In genomic region chr2:66433695-66433944, GRCh38 we compare ENCODE assay signal across 9 cellular contexts. TPM values are rescaled to one million over a fixed set of nuclear protein-coding genes. Genes with fewer than 3 reads are reported as not detected.
DNase-seq lines count a peak whose midpoint lies in the region; ATAC-seq, FAIRE-seq and TF ChIP-seq lines count a peak whose summit lies in the region.
"Had no signal": no experiment of that assay in that cellular context is flagged by ENCODE, and none has a peak within 500 bp of the region (broad histone marks: within the 10 kb centered on the region; RNA-seq: fewer than 3 reads in every experiment).

No MANE protein-coding gene starts in this region.

- in situ Hi-C loops in K562 (cut with MboI) = no loop called here

- peak overlapping the region; percentile 96 for H2AFZ ChIP-seq in K562 (ENCODE audit: low read depth, low read length)

- POLR2A ChIA-PET in activated CD4-positive, alpha-beta T cell treated with anti-CD3 and anti-CD28 coated beads, Interleukin-2, amount 10 ng/mL, durations not matched to agents 7 days and 5 days (lab: Charles Lee) = no interaction called here
- POLR2A ChIA-PET in K562 (lab: Yijun Ruan, JAX) = interaction anchor here (0.5 to 0.8 kb wide), 2 partner anchors 17 to 702 kb away, joined by 3 to 4 read pairs; no protein-coding TSS in a partner anchor

- H3K9me3 ChIP-seq in K562 (replicated peaks; ENCODE audit: control insufficient read depth, insufficient read depth, low read depth, low read length) (no peaks in the 10 kb centered on the region), thoracic aorta (no peaks in the 10 kb centered on the region)

- DNase-seq in activated CD4-positive, alpha-beta T cell treated with anti-CD3 and anti-CD28 coated beads, Interleukin-2, amount 10 ng/mL, durations not matched to agents 7 days and 5 days = no peak
- DNase-seq in activated CD4-positive, alpha-beta T cell treated with anti-CD3 and anti-CD28 coated beads for 4 hours = no peak
- DNase-seq in K562 (ENCODE audit: extremely low read depth in 1 of 4, low spot score in 3 of 4) (no peak), lower leg skin (ENCODE audit: low spot score in 2 of 2) (no peak), thoracic aorta (ENCODE audit: low spot score) (no peak), NCI-H345 (lab: John Stamatoyannopoulos, UW) (no peak), 8988T (no peak)
- DNase-seq: activated CD4-positive, CD25-positive, alpha-beta regulatory T cell treated with anti-CD3 and anti-CD28 coated beads, Interleukin-2, amount 50 U/mL, for 72 hours had no signal

- peaks cover 87% of the 10 kb centered on the region for H3K27me3 Mint-ChIP-seq in activated CD4-positive, alpha-beta T cell treated with anti-CD3 and anti-CD28 coated beads, Interleukin-2, amount 10 ng/mL, durations not matched to agents 7 days and 5 days

- peak overlapping the region; percentile 82 for H3K4me2 ChIP-seq in K562 (ENCODE audit: insufficient read depth, low read length)

- H3K4me3 Mint-ChIP-seq in activated CD4-positive, alpha-beta T cell treated with anti-CD3 and anti-CD28 coated beads, Interleukin-2, amount 10 ng/mL, durations not matched to agents 7 days and 5 days = peak overlapping the region; percentile 69

- no peaks in the 10 kb centered on the region for H3K9me3 Mint-ChIP-seq in activated CD4-positive, alpha-beta T cell treated with anti-CD3 and anti-CD28 coated beads, Interleukin-2, amount 10 ng/mL, durations not matched to agents 7 days and 5 days

- H3K4me1 ChIP-seq in K562 (replicated peaks in 1 of 2; ENCODE audit: control insufficient read depth in 2 of 2, insufficient read depth in 2 of 2, low read length in 2 of 2) = peaks cover 0 to 28% of the 10 kb centered on the region in 2 experiments; a peak in 3 of 5 replicates
- no peaks in the 10 kb centered on the region for H3K4me1 ChIP-seq in thoracic aorta (ENCODE audit: control insufficient read depth in 1 of 2, low read depth in 2 of 2)

- ATAC-seq in K562 = no peak
- ATAC-seq in thoracic aorta (ENCODE audit: insufficient number of reproducible peaks, low FRiP score, low read depth) = no peak
- ATAC-seq in HG02852 (IDR thresholded peaks at IDR 0.05; ENCODE audit: unreplicated experiment) = no peak

- H3K36me3 ChIP-seq in K562 (ENCODE audit: control insufficient read depth, insufficient read depth, low read length) (peaks cover 8% of the 10 kb centered on the region; the same call in 2 of the 3 replicates), thoracic aorta (no peaks in the 10 kb centered on the region)

- 0% methylated on average over 7 of the region's 7 CpGs for WGBS in K562 (ENCODE audit: insufficient coverage, low coverage, missing lambda C conversion rate)
- WGBS in lower leg skin, 2 donors = 0 to 1% methylated on average over 7 of the region's 7 CpGs

- peak overlapping the region; percentile 70 to 91 for H3K9ac ChIP-seq in K562 (ENCODE audit: insufficient read depth in 1 of 2, low read depth in 2 of 2, low read length in 2 of 2)

- TF ChIP-seq CTCF in K562 (IDR thresholded peaks at IDR 0.05 in 2 of 3, conservative IDR thresholded peaks at IDR 0.05 in 1 of 3; ENCODE audit: insufficient read depth in 2 of 3, low read depth in 1 of 3, low read length in 3 of 3) (no peak), lower leg skin (IDR thresholded peaks at IDR 0.05) (no peak), thoracic aorta (IDR thresholded peaks at IDR 0.05) (peak; percentile 5)

- no peaks in the 10 kb centered on the region for H3K36me3 Mint-ChIP-seq in activated CD4-positive, alpha-beta T cell treated with anti-CD3 and anti-CD28 coated beads, Interleukin-2, amount 10 ng/mL, durations not matched to agents 7 days and 5 days (ENCODE audit: low read depth)

- H3K27ac Mint-ChIP-seq in activated CD4-positive, alpha-beta T cell treated with anti-CD3 and anti-CD28 coated beads, Interleukin-2, amount 10 ng/mL, durations not matched to agents 7 days and 5 days = no peak overlapping the region

- no peaks in the 10 kb centered on the region for H3K9me1 ChIP-seq in K562 (ENCODE audit: control insufficient read depth, insufficient read depth, low read length)

- no peak for TF ChIP-seq RAD21 in K562 (CRISPR knock-in tag; conservative IDR thresholded peaks at IDR 0.05 in 1 of 2, IDR thresholded peaks at IDR 0.05 in 1 of 2)

- H3K4me3 ChIP-seq in K562 = peak overlapping the region; percentile 50
- H3K4me3 ChIP-seq in lower leg skin (ENCODE audit: low read depth, poor library complexity, severe bottlenecking) = peak overlapping the region; percentile 30
- H3K4me3 ChIP-seq in thoracic aorta = peak overlapping the region; percentile 75

- peaks cover 16% of the 10 kb centered on the region; the same call in 2 of the 3 replicates for H3K79me2 ChIP-seq in K562 (ENCODE audit: control insufficient read depth, insufficient read depth, low read length)

- no peaks in the 10 kb centered on the region for H4K20me1 ChIP-seq in K562 (replicated peaks; ENCODE audit: control insufficient read depth, insufficient read depth, low read length)

- CTCF ChIA-PET in activated CD4-positive, alpha-beta T cell treated with anti-CD3 and anti-CD28 coated beads, Interleukin-2, amount 10 ng/mL, durations not matched to agents 7 days and 5 days (lab: Charles Lee) = no interaction called here
- CTCF ChIA-PET in K562 (lab: Yijun Ruan, JAX; ENCODE audit: low intra/inter-chr PET ratio) = interaction anchor here (0.8 kb wide), 1 partner anchor 144 kb away, joined by 3 read pairs; no protein-coding TSS in a partner anchor

- H3K27me3 ChIP-seq in K562 (ENCODE audit: control insufficient read depth in 2 of 2, insufficient read depth in 2 of 2, low read length in 2 of 2) = no peaks in the 10 kb centered on the region
- no peaks in the 10 kb centered on the region for H3K27me3 ChIP-seq in thoracic aorta (replicated peaks; ENCODE audit: insufficient read depth)

- no peak for TF ChIP-seq EP300 in K562 (IDR thresholded peaks at IDR 0.05; ENCODE audit: low read length)

- intact Hi-C loops in K562 (cut with micrococcal nuclease) (loop anchor here (5.0 to 10.0 kb wide), 2 partner anchors 1041 to 1404 kb away; no protein-coding TSS in a partner anchor), lower leg skin (cut with DNase I; ENCODE audit: low total_unique reads) (no loop called here)

- BruUV-seq in K562 (replicated peaks; lab: Mats Ljungman, UMichigan) = no TSS peak

- TF ChIP-seq POLR2A in K562 (conservative IDR thresholded peaks at IDR 0.05) (no peak), lower leg skin (IDR thresholded peaks at IDR 0.05) (no peak)

- H3K27ac ChIP-seq in K562 (ENCODE audit: extremely low read depth, low read depth, low read length) (no peak overlapping the region), thoracic aorta (peak overlapping the region; percentile 99 to 100)

- H3K4me1 Mint-ChIP-seq in activated CD4-positive, alpha-beta T cell treated with anti-CD3 and anti-CD28 coated beads, Interleukin-2, amount 10 ng/mL, durations not matched to agents 7 days and 5 days = peaks cover 18% of the 10 kb centered on the region

- FAIRE-seq in K562 (lab: Jason Lieb, UNC) = no peak

TF ChIP-seq in K562, 482 proteins besides CTCF, POLR2A, EP300 and RAD21 (continues in another document):
- TF ChIP-seq ZC3H11A (IDR thresholded peaks at IDR 0.05; ENCODE audit: low read depth, low read length) (no peak), ZBTB34 (CRISPR knock-in tag; IDR thresholded peaks at IDR 0.05) (no peak), ATF1 (CRISPR knock-in tag; IDR thresholded peaks at IDR 0.05) (no peak), ATF1 (tag; IDR thresholded peaks at IDR 0.05) (no peak)

RNA-seq across cellular contexts. Expression of gene MEIS1, which starts 1.3 kb away (rescaled TPM):
- total RNA-seq in activated CD4-positive, alpha-beta T cell treated with anti-CD3 and anti-CD28 coated beads, Interleukin-2, amount 10 ng/mL, durations not matched to agents 7 days and 5 days = not detected
- 13.6 and 52.6 TPM in 2 replicates for total RNA-seq in K562 (2011; cell fraction: chromatin; rRNA removed; ENCODE audit: low replicate concordance)
- total RNA-seq in K562 (2011; cell fraction: nucleolus; rRNA removed) = 11.7 and 15.3 TPM in 2 replicates
- 23.2 and 31.9 TPM in 2 replicates for total RNA-seq in K562 (2011; cell fraction: nucleoplasm; rRNA removed)
- total RNA-seq in K562 (2014; rRNA removed) (5.6 and 7.1 TPM in 2 replicates), K562 (2014; rRNA removed; fragmentation: Illumina TruSeq; extraction: Trizol) (5.9 and 8.0 TPM in 2 replicates), K562 (2015; rRNA removed; fragmentation: Illumina TruSeq; extraction: Trizol) (7.1 and 7.5 TPM in 2 replicates), K562 (2021) (8.7 and 9.0 TPM in 2 replicates), lower leg skin (10 to 100 TPM in 3 of 4 donors, 1 to 10 TPM in 1; 9.2 to 22.6 (median 18.8) TPM), thoracic aorta (10 to 100 TPM; 29.4 to 58.4 TPM)
- polyA plus RNA-seq in K562 (2011; rRNA removed) (4.7 and 6.7 TPM in 2 replicates), K562 (2014; fragmentation: Illumina TruSeq; extraction: Trizol) (3.5 and 3.9 TPM in 2 replicates), K562 (2014; fragmentation: Nextera tagmentation; extraction: Ambion mirVana) (1 to 10 TPM; 2.3 to 6.7 TPM), K562 (2014; rRNA removed) (4.7 and 8.1 TPM in 2 replicates)
- polyA plus RNA-seq in K562 (2011; cell fraction: cytosol; rRNA removed) = 3.0 and 4.7 TPM in 2 replicates
- polyA plus RNA-seq in K562 (2011; cell fraction: nucleus; rRNA removed) = 13.1 and 17.8 TPM in 2 replicates
- 4.0 and 4.8 TPM in 2 replicates for polyA plus RNA-seq in K562 (2012)
- 18.2 and 28.5 TPM in 2 replicates for polyA minus RNA-seq in K562 (2011; rRNA and poly(A)+ RNA removed)
- polyA minus RNA-seq in K562 (2011; cell fraction: cytosol; rRNA and poly(A)+ RNA removed) = 4.7 and 5.2 TPM in 2 replicates
- polyA minus RNA-seq in K562 (2011; cell fraction: nucleus; rRNA and poly(A)+ RNA removed) = 19.8 and 25.3 TPM in 2 replicates

Comparison
In these comparisons a context has a peak if more than half of its experiments do, and no peak if none do; other contexts are left out.
1. RNA of gene MEIS1, which starts 1.3 kb away (total RNA-seq): 29.4 to 58.4 TPM in thoracic aorta, 9.2 to 22.6 TPM in lower leg skin and 5.6 to 52.6 TPM in K562; not detected in activated CD4-positive, alpha-beta T cell treated with anti-CD3 and anti-CD28 coated beads, Interleukin-2, amount 10 ng/mL, durations not matched to agents 7 days and 5 days; every median in the first group is over 4 times any median in the second.
2. Peak in every context shown above with its lines, with median percentiles within 50 percentile points of each other: H3K4me3 ChIP-seq.